In genomic region chr12:466762-467161, GRCh38 we compare ENCODE assay signal across 19 cellular contexts. TPM values are rescaled to one million over a fixed set of nuclear protein-coding genes. Genes with fewer than 3 reads are reported as not detected.
"Had no signal": no experiment of that assay in that cellular context is flagged by ENCODE, and none has a peak within 500 bp of the region (broad histone marks: within the 10 kb centered on the region; RNA-seq: fewer than 3 reads in every experiment).

No MANE protein-coding gene starts in this region.

- H3K9me3 ChIP-seq: esophagus muscularis mucosa, ovary, prostate gland, suprapubic skin had no signal

- ATAC-seq: activated naive CD4-positive, alpha-beta T cell treated with anti-CD3 and anti-CD28 coated beads, Interleukin-2, amount 50 U/mL, for 72 hours; activated T-helper 17 cell treated with anti-CD3 and anti-CD28 coated beads, Interleukin-2, amount 50 U/mL, for 72 hours; effector memory CD8-positive, alpha-beta T cell; naive thymus-derived CD8-positive, alpha-beta T cell; stimulated activated naive CD8-positive, alpha-beta T cell treated with anti-CD3 and anti-CD28 coated beads, Interleukin-15, amount 100 ng/mL, for 72 hours had no signal

- DNase-seq: activated CD8-positive, alpha-beta memory T cell treated with anti-CD3 and anti-CD28 coated beads for 24 hours; activated CD8-positive, alpha-beta memory T cell treated with anti-CD3 and anti-CD28 coated beads, Interleukin-2, amount 50 U/mL, for 4 hours; activated T-cell treated with anti-CD3 and anti-CD28 coated beads, Interleukin-2, amount 50 U/mL, for 24 hours; brain microvascular endothelial cell; dorsolateral prefrontal cortex; effector memory CD8-positive, alpha-beta T cell; glutamatergic neuron; islet precursor cell; naive thymus-derived CD8-positive, alpha-beta T cell; ovary; stimulated activated CD4-positive, alpha-beta T cell treated with anti-CD3 and anti-CD28 coated beads, Interleukin-12 subunit alpha, Interleukin-12 subunit beta, amount 100 ng/mL, for 4 hours; stimulated activated naive CD8-positive, alpha-beta T cell treated with anti-CD3 and anti-CD28 coated beads, Interleukin-15, amount 100 ng/mL, for 72 hours; T1000 had no signal

- H3K27me3 ChIP-seq: dorsolateral prefrontal cortex, ovary, suprapubic skin had no signal

- H3K27ac ChIP-seq: brain microvascular endothelial cell, dorsolateral prefrontal cortex, esophagus muscularis mucosa, ovary, prostate gland, suprapubic skin had no signal

- H3K36me3 ChIP-seq: brain microvascular endothelial cell, esophagus muscularis mucosa, ovary, prostate gland, suprapubic skin had no signal

- H3K4me3 ChIP-seq: dorsolateral prefrontal cortex, esophagus muscularis mucosa, ovary, prostate gland, suprapubic skin had no signal

- H3K4me1 ChIP-seq: esophagus muscularis mucosa, prostate gland had no signal

RNA-seq across cellular contexts. Expression of gene B4GALNT3, which starts 7.0 kb away (rescaled TPM):
- total RNA-seq: endothelial cell of umbilical vein had no signal
